ENCODE assay signal across 8 cellular contexts in the genomic region with DNA sequence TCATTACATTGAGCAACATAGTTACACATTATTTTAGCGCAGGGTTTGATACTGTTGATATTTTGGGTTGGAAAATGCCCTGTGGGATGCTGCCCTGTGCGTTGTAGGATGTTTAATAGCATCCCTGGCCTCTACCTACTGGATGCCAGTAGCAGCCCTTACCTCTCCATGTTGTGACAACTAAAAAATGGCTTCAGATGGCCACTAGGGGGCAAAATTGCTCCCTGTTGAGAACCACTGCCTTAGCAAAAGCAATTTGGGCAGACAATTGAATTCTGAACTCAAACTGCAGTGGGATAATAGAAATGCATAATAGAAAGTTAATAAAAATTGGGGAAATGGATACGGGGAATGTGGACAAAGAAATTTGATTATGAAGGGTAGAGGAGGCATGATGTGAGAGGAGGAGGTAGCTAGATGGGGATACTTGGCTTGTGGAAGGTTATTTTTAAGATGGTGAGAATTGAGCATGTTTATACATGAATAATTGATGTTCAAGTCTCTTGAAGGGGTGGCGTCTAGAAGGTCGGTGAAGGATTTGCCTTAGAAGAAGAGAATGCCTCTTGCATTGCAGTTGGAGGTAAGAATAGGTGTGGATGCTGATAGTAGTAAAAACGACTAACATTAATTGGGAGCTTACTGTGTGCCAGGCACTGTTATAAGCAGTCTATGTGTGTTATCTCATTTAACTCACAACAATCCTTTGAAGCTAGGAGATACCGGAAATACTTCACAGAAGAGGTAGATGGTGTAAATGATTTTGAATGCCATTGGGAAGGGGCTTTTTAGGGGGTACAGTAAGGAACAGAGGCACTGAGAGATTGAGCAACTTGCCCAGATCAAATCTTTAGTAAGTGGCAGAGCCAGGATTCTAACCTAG. TPM values are rescaled to one million over a fixed set of nuclear protein-coding genes. Genes with fewer than 3 reads are reported as not detected.
DNase-seq lines count a peak whose midpoint lies in the region; ATAC-seq and TF ChIP-seq lines count a peak whose summit lies in the region.

No MANE protein-coding gene starts in this region.

- no peaks in the 10 kb centered on the region for H3K27me3 Mint-ChIP-seq in natural killer cell (ENCODE audit: low read depth in 2 of 2)

- no peak overlapping the region for H2AFZ ChIP-seq in HCT116 (ENCODE audit: low read depth, low read length, poor library complexity, severe bottlenecking)

- H3K4me3 Mint-ChIP-seq in natural killer cell = peak overlapping the region; percentile 62

- H3K9me3 ChIP-seq in HCT116 (ENCODE audit: control insufficient read depth in 1 of 2, insufficient read depth in 1 of 2, low read depth in 1 of 2, low read length in 2 of 2) (no peaks in the 10 kb centered on the region), suprapubic skin (no peaks in the 10 kb centered on the region)

- H3K27ac ChIP-seq in HCT116 (ENCODE audit: low read depth, low read length) (no peak overlapping the region), suprapubic skin (no peak overlapping the region)

- H3K9ac ChIP-seq in HCT116 (ENCODE audit: low read length) = no peak overlapping the region

- H3K79me2 ChIP-seq in HCT116 (ENCODE audit: insufficient read depth, low read length) = peaks cover 24% of the 10 kb centered on the region

- TF ChIP-seq CTCF in BJ (IDR thresholded peaks at IDR 0.05; ENCODE audit: insufficient read depth, low read depth, low read length) (peak; percentile 80), HCT116 (IDR thresholded peaks at IDR 0.05 in 2 of 3, conservative IDR thresholded peaks at IDR 0.05 in 1 of 3; ENCODE audit: borderline replicate concordance in 1 of 3, insufficient read depth in 1 of 3, low read depth in 2 of 3, low read length in 2 of 3) (peak; percentile 41 to 91 (median 81); a peak in 5 of 6 replicates), epithelial cell of proximal tubule (conservative IDR thresholded peaks at IDR 0.05; ENCODE audit: low read depth, low read length) (peak; percentile 87), natural killer cell (IDR thresholded peaks at IDR 0.05) (peak; percentile 92), suprapubic skin (IDR thresholded peaks at IDR 0.05) (peak; percentile 29 to 62)

- no peaks in the 10 kb centered on the region for H3K9me3 Mint-ChIP-seq in natural killer cell

- H3K4me2 ChIP-seq in HCT116 (ENCODE audit: low read length) = no peak overlapping the region

- H3K4me1 Mint-ChIP-seq in natural killer cell = peaks cover 27 to 41% of the 10 kb centered on the region in 2 donors

- intact Hi-C loops in HCT116 (cut with micrococcal nuclease) = loop anchor here (10.0 kb wide), 1 partner anchor 305 kb away; no protein-coding TSS in a partner anchor
- intact Hi-C loops in natural killer cell (cut with micrococcal nuclease) = loop anchor here (1.0 to 5.0 kb wide), 4 partner anchors 48 to 300 kb away; a partner anchor contains a TSS

- H3K9me2 ChIP-seq in HCT116 (ENCODE audit: insufficient read depth) = no peaks in the 10 kb centered on the region

- no peaks in the 10 kb centered on the region for H3K27me3 ChIP-seq in BJ (ENCODE audit: control insufficient read depth, insufficient read depth, low read length)
- H3K27me3 ChIP-seq in HCT116 (ENCODE audit: insufficient read depth, low read length) = no peaks in the 10 kb centered on the region
- no peaks in the 10 kb centered on the region for H3K27me3 ChIP-seq in suprapubic skin

- TF ChIP-seq EP300 in suprapubic skin (IDR thresholded peaks at IDR 0.05) = no peak

- TF ChIP-seq POLR2A in HCT116 (IDR thresholded peaks at IDR 0.05; ENCODE audit: borderline replicate concordance, extremely low read depth, insufficient read depth, insufficient read length) = no peak
- no peak for TF ChIP-seq POLR2A in suprapubic skin (IDR thresholded peaks at IDR 0.05)

- H3K4me1 ChIP-seq in HCT116 (ENCODE audit: control insufficient read depth in 1 of 2, insufficient read depth in 2 of 2, low read length in 2 of 2) (no peaks in the 10 kb centered on the region), suprapubic skin (no peaks in the 10 kb centered on the region)

- TF ChIP-seq RAD21 in HCT116 (IDR thresholded peaks at IDR 0.05; ENCODE audit: low read depth) = peak; percentile 49

- WGBS in suprapubic skin = 67% methylated on average over 7 of the region's 7 CpGs

- H4K20me1 ChIP-seq in HCT116 (ENCODE audit: insufficient read depth) = peaks cover 19% of the 10 kb centered on the region; the same call in 1 of the 2 replicates

- H3K27ac Mint-ChIP-seq in natural killer cell = peak overlapping the region; percentile 59 to 68

- H3K36me3 Mint-ChIP-seq in natural killer cell = no peaks in the 10 kb centered on the region

- CTCF ChIA-PET in BJ (lab: Yijun Ruan, JAX) (interaction anchor here (1.0 to 3.8 kb wide), 7 partner anchors 8 to 93 kb away, joined by 4 to 24 read pairs (median 7); no protein-coding TSS in a partner anchor), HCT116 (lab: Charles Lee) (interaction anchor here (0.7 to 1.5 kb wide), 5 partner anchors 12 to 299 kb away, joined by 3 to 5 read pairs (median 5); a partner anchor contains a TSS)

- ATAC-seq in HCT116 (peak; percentile 86), natural killer cell (peak; percentile 81 to 96 (median 92)), HG03097 (IDR thresholded peaks at IDR 0.05; ENCODE audit: low FRiP score, unreplicated experiment) (no peak)

- RAD21 ChIA-PET in HCT116 (lab: Charles Lee; ENCODE audit: low non-redundant PET in 1 of 2, low total read pairs in 2 of 2, uncharacterized antibody in 2 of 2, unreplicated experiment in 2 of 2) = no interaction called here

- DNase-seq in BJ (ENCODE audit: low read depth) (peak; percentile 4), HCT116 (ENCODE audit: low read depth, low spot score) (peak; percentile 33), NCI-H526 treated with DMSO at 0.1 percent for 48 hours (lab: John Stamatoyannopoulos, UW) (peak; percentile 6), epithelial cell of proximal tubule (ENCODE audit: low read depth) (peak; percentile 10), natural killer cell (peak; percentile 44), suprapubic skin (ENCODE audit: low spot score in 2 of 2) (no peak)
- peak; percentile 17 to 24 for DNase-seq in activated CD8-positive, alpha-beta memory T cell treated with anti-CD3 and anti-CD28 coated beads for 1 hour (ENCODE audit: extremely low read depth in 1 of 2, low read depth in 1 of 2)

- BruUV-seq in HCT116 (replicated peaks; lab: Mats Ljungman, UMichigan) = TSS peak; percentile 22

- H3K36me3 ChIP-seq in BJ (ENCODE audit: control insufficient read depth, insufficient read depth, low read length) = peaks cover 12% of the 10 kb centered on the region
- peaks cover 42 to 45% of the 10 kb centered on the region in 2 experiments for H3K36me3 ChIP-seq in HCT116 (ENCODE audit: control insufficient read depth in 1 of 2, insufficient read depth in 2 of 2, low read length in 2 of 2)
- peaks cover 58% of the 10 kb centered on the region for H3K36me3 ChIP-seq in suprapubic skin

- POLR2A ChIA-PET in BJ (lab: Charles Lee) (no interaction called here), HCT116 (lab: Charles Lee) (no interaction called here)

- no peak overlapping the region for H3K4me3 ChIP-seq in BJ (ENCODE audit: low read depth, low read length)
- H3K4me3 ChIP-seq in HCT116 (replicated peaks in 1 of 2; ENCODE audit: low read depth in 1 of 2, low read length in 2 of 2) = no peak overlapping the region
- H3K4me3 ChIP-seq in epithelial cell of proximal tubule (ENCODE audit: low read depth, low read length) = no peak overlapping the region
- H3K4me3 ChIP-seq in suprapubic skin = no peak overlapping the region

TF ChIP-seq in HCT116, 20 proteins besides CTCF, POLR2A, EP300 and RAD21 (continues in another document):
- no peak for TF ChIP-seq ZFX (IDR thresholded peaks at IDR 0.05)

RNA-seq across cellular contexts. Expression of a gene that starts 19.0 kb away (rescaled TPM):
- not detected in 2 replicates for polyA plus RNA-seq in BJ (2011; rRNA removed)
- not detected in 2 replicates for polyA minus RNA-seq in BJ (2011; rRNA and poly(A)+ RNA removed)
- total RNA-seq in HCT116 (2021; ENCODE audit: unreplicated experiment) = not detected
- not detected in 2 replicates for polyA plus RNA-seq in HCT116 (2012)
- total RNA-seq in epithelial cell of proximal tubule = not detected in 2 replicates
- total RNA-seq in natural killer cell = 10 to 100 TPM in 2 of 3 donors, 1 to 10 TPM in 1; 10.0 to 24.1 (median 15.1) TPM
- not detected for total RNA-seq in suprapubic skin

RNA-seq across cellular contexts. Expression of a gene that starts 30.5 kb away (rescaled TPM):
- polyA plus RNA-seq in BJ (2011; rRNA removed) = 0.16 TPM in 2 replicates
- not detected in 2 replicates for polyA minus RNA-seq in BJ (2011; rRNA and poly(A)+ RNA removed)
- total RNA-seq in HCT116 (2021; ENCODE audit: unreplicated experiment) (0.34 TPM), epithelial cell of proximal tubule (not detected in 2 replicates), natural killer cell (1,000 to 10,000 TPM in 1 of 3 donors, 100 to 1,000 TPM in 2; 793 to 1,167 (median 825) TPM), suprapubic skin (1 to 10 TPM in 2 of 4 donors, under 1 TPM in 1, not detected in 1; 0.79 to 2.3 (median 1.4) TPM)
- 0.04 and 0.08 TPM in 2 replicates for polyA plus RNA-seq in HCT116 (2012)

RNA-seq across cellular contexts. Expression of a gene that starts 40.4 kb away (rescaled TPM):
- polyA plus RNA-seq in BJ (2011; rRNA removed) = 27.4 and 49.6 TPM in 2 replicates
- polyA minus RNA-seq in BJ (2011; rRNA and poly(A)+ RNA removed) = 28.7 and 35.9 TPM in 2 replicates
- total RNA-seq in HCT116 (2021; ENCODE audit: unreplicated experiment) = 346 TPM
- 309 and 338 TPM in 2 replicates for polyA plus RNA-seq in HCT116 (2012)
- total RNA-seq in epithelial cell of proximal tubule = 17.3 and 28.1 TPM in 2 replicates
- total RNA-seq in natural killer cell = 100 to 1,000 TPM; 214 to 253 (median 214) TPM
- 100 to 1,000 TPM in 1 of 4 donors, 10 to 100 TPM in 3; 52.0 to 149 (median 58.8) TPM for total RNA-seq in suprapubic skin

RNA-seq across cellular contexts. Expression of a gene that starts 54.3 kb away (rescaled TPM):
- polyA plus RNA-seq in BJ (2011; rRNA removed) = 0.15 and 0.28 TPM in 2 replicates
- polyA minus RNA-seq in BJ (2011; rRNA and poly(A)+ RNA removed) = not detected in 2 replicates
- 2.6 TPM for total RNA-seq in HCT116 (2021; ENCODE audit: unreplicated experiment)
- polyA plus RNA-seq in HCT116 (2012) = 1.4 and 1.5 TPM in 2 replicates
- not detected in 2 replicates for total RNA-seq in epithelial cell of proximal tubule
- 1 to 10 TPM in 1 of 3 donors, not detected in 2; 1.1 TPM for total RNA-seq in natural killer cell
- 100 to 1,000 TPM in 2 of 4 donors, 10 to 100 TPM in 2; 76.4 to 109 (median 91.0) TPM for total RNA-seq in suprapubic skin

Comparison
In these comparisons a context has a peak if more than half of its experiments do, and no peak if none do; other contexts are left out.
1. DNase-seq: peak in BJ (single experiment), HCT116 (single experiment), NCI-H526 treated with DMSO at 0.1 percent for 48 hours (single experiment), activated CD8-positive, alpha-beta memory T cell treated with anti-CD3 and anti-CD28 coated beads for 1 hour (2 of 2), epithelial cell of proximal tubule (single experiment) and natural killer cell (single experiment); none in suprapubic skin (0 of 2).
2. RNA of a gene that starts 19.0 kb away (total RNA-seq): 10.0 to 24.1 TPM in natural killer cell; not detected in HCT116 (single experiment), not detected in epithelial cell of proximal tubule and not detected in suprapubic skin; every median in the first group is over 10 times any median in the second.
3. RNA of a gene that starts 30.5 kb away (total RNA-seq): 793 to 1,167 TPM in natural killer cell; 0.79 to 2.3 TPM in suprapubic skin, 0.34 TPM in HCT116 (single experiment) and not detected in epithelial cell of proximal tubule; every median in the first group is over 100 times any median in the second.
4. Peak in every context shown above with its lines, with median percentiles within 50 percentile points of each other: CTCF ChIP-seq.